Comparison of ENCODE assay signal across 1 cellular context in the genomic region with DNA sequence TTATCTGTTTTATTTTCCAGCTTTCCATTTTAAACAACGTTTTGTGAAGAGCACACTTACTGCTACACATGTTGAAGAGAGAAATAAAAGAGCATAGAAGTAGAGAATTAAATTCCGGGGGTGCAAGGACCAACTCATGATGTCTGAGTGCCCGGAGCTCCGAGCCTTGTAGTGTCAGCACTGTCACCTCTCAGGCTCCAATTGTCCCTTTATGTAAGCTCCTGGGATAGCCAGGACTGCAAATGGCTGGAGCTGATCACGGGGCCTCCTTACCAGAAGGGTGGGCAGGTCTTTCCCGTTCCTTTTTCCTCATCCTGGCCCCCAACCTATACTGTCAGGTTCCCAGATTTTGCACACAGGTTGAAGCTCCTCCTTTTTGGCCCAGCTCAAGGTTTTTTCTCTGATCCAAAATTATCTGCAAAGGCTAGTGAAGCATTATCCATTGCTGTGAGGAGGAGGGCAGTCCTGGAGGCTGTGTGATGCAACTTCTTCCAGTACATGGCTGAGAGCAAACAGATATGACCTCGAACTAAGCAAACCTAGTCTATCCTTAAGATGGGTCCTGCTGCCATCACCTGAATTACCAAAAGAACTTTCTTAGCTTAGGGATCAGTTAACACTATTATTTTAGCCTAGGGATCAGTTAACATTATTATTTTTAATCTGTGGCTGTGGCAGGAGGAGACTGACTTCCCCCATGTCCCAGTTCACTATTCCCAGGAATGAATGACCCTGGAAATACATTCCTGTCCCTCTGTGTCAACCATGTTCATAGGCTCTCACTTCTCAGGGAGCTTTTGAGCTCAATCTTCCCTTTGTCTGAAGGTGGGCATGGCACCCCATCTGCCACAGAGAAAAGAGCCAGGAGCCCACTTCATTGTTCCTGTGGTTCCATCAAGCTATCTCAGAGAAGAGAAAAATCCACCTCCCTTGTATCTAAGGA.
TF ChIP-seq lines count a peak whose summit lies in the region.

Gene FGG, minus strand, starts transcription at position 185 of the 943 bp plus-strand sequence. Its CDS starts 47 bp downstream, at position 138.

TF ChIP-seq in HepG2, 621 proteins besides CTCF, POLR2A, EP300 and RAD21 (continued from another document and continues in another):
- TF ChIP-seq ZFY (CRISPR knock-in tag; IDR thresholded peaks at IDR 0.05) (no peak), CBX2 (IDR thresholded peaks at IDR 0.05; ENCODE audit: low read depth, low read length) (no peak), CBX2 (CRISPR knock-in tag; IDR thresholded peaks at IDR 0.05; ENCODE audit: low read depth) (no peak), HINFP (CRISPR knock-in tag; IDR thresholded peaks at IDR 0.05; ENCODE audit: low read depth) (peak; percentile 39; the same call in 1 of the 2 replicates), SMC3 (IDR thresholded peaks at IDR 0.05; ENCODE audit: low read length) (peak; percentile 16), HNF4A (CRISPR knock-in tag; IDR thresholded peaks at IDR 0.05) (peak; percentile 68), HNRNPL (IDR thresholded peaks at IDR 0.05; ENCODE audit: low read depth, low read length) (no peak), NFYC (CRISPR knock-in tag; IDR thresholded peaks at IDR 0.05) (peak; percentile 65), ZNF446 (CRISPR knock-in tag; IDR thresholded peaks at IDR 0.05) (no peak), TEAD2 (CRISPR knock-in tag; IDR thresholded peaks at IDR 0.05) (no peak), ZNF101 (CRISPR knock-in tag; IDR thresholded peaks at IDR 0.05; ENCODE audit: borderline replicate concordance, low read depth) (no peak), ZNF720 (CRISPR knock-in tag; IDR thresholded peaks at IDR 0.05) (no peak), RFX1 (IDR thresholded peaks at IDR 0.05) (no peak), ZBTB21 (CRISPR knock-in tag; IDR thresholded peaks at IDR 0.05) (no peak), ZFP36L1 (CRISPR knock-in tag; IDR thresholded peaks at IDR 0.05) (0 out of 2 replicates have a peak, but pooled peaks have one; percentile 48), FOXK1 (CRISPR knock-in tag; IDR thresholded peaks at IDR 0.05; ENCODE audit: borderline replicate concordance, low read depth) (no peak), SIX1 (CRISPR knock-in tag; IDR thresholded peaks at IDR 0.05; ENCODE audit: borderline replicate concordance) (peak; percentile 33; the same call in 1 of the 2 replicates), MAFK (conservative IDR thresholded peaks at IDR 0.05 in 1 of 2, IDR thresholded peaks at IDR 0.05 in 1 of 2; ENCODE audit: low read length in 2 of 2) (peak; percentile 4 to 30; a peak in 1 of 4 replicates), PHF5A (CRISPR knock-in tag; IDR thresholded peaks at IDR 0.05; ENCODE audit: low read depth, unreplicated experiment) (no peak), ZBTB42 (CRISPR knock-in tag; IDR thresholded peaks at IDR 0.05) (no peak), MLLT10 (CRISPR knock-in tag; IDR thresholded peaks at IDR 0.05) (peak; percentile 60; the same call in 1 of the 2 replicates), MED8 (CRISPR knock-in tag; IDR thresholded peaks at IDR 0.05; ENCODE audit: insufficient replicate concordance) (no peak), PATZ1 (CRISPR knock-in tag; IDR thresholded peaks at IDR 0.05) (peak; percentile 60; the same call in 1 of the 2 replicates), MTF2 (CRISPR knock-in tag; IDR thresholded peaks at IDR 0.05; ENCODE audit: borderline replicate concordance) (no peak), MTF1 (CRISPR knock-in tag; IDR thresholded peaks at IDR 0.05) (no peak), ZNF598 (CRISPR knock-in tag; IDR thresholded peaks at IDR 0.05; ENCODE audit: borderline replicate concordance) (no peak), PAWR (CRISPR knock-in tag; IDR thresholded peaks at IDR 0.05; ENCODE audit: borderline replicate concordance) (no peak), ZNF781 (CRISPR knock-in tag; IDR thresholded peaks at IDR 0.05; ENCODE audit: borderline replicate concordance, not compliant biosample characterization) (no peak), ZNF772 (CRISPR knock-in tag; IDR thresholded peaks at IDR 0.05) (0 out of 2 replicates have a peak, but pooled peaks have one; percentile 40), RBM22 (optimal IDR thresholded peaks at IDR 0.05; ENCODE audit: low read length) (no peak), ZEB1 (IDR thresholded peaks at IDR 0.05; ENCODE audit: insufficient replicate concordance, low read depth) (peak; percentile 42), ZNF496 (CRISPR knock-in tag; IDR thresholded peaks at IDR 0.05; ENCODE audit: insufficient replicate concordance) (no peak), JDP2 (CRISPR knock-in tag; IDR thresholded peaks at IDR 0.05; ENCODE audit: borderline replicate concordance) (no peak), HOXA5 (CRISPR knock-in tag; IDR thresholded peaks at IDR 0.05) (peak; percentile 58; the same call in 1 of the 2 replicates), NR0B2 (CRISPR knock-in tag; IDR thresholded peaks at IDR 0.05) (no peak), HNF4G (IDR thresholded peaks at IDR 0.05; ENCODE audit: borderline replicate concordance, low read depth, low read length) (no peak), HNF4G (CRISPR knock-in tag; IDR thresholded peaks at IDR 0.05; ENCODE audit: borderline replicate concordance, low read depth) (no peak), THYN1 (CRISPR knock-in tag; IDR thresholded peaks at IDR 0.05; ENCODE audit: borderline replicate concordance, low read depth) (no peak), IKZF1 (IDR thresholded peaks at IDR 0.05) (no peak), ZNF138 (CRISPR knock-in tag; IDR thresholded peaks at IDR 0.05; ENCODE audit: low read depth) (no peak), ZNF121 (CRISPR knock-in tag; IDR thresholded peaks at IDR 0.05) (0 out of 2 replicates have a peak, but pooled peaks have one; percentile 24), ASH2L (IDR thresholded peaks at IDR 0.05; ENCODE audit: insufficient read length, low read depth, low read length) (peak; percentile 45), KDM2A (CRISPR knock-in tag; IDR thresholded peaks at IDR 0.05; ENCODE audit: borderline replicate concordance, low read depth) (no peak; the same call in 1 of the 2 replicates), ZMYM3 (CRISPR knock-in tag; IDR thresholded peaks at IDR 0.05) (no peak), ZNF160 (CRISPR knock-in tag; IDR thresholded peaks at IDR 0.05) (no peak), KLF15 (CRISPR knock-in tag; IDR thresholded peaks at IDR 0.05; ENCODE audit: borderline replicate concordance) (no peak)
- TF ChIP-seq, protein P1, sequence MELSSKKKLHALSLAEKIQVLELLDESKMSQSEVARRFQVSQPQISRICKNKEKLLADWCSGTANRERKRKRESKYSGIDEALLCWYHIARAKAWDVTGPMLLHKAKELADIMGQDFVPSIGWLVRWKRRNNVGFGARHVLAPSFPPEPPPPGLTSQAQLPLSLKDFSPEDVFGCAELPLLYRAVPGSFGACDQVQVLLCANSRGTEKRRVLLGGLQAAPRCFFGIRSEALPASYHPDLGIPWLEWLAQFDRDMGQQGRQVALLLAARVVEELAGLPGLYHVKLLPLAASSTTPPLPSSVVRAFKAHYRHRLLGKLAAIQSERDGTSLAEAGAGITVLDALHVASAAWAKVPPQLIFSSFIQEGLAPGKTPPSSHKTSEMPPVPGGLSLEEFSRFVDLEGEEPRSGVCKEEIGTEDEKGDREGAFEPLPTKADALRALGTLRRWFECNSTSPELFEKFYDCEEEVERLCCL (CRISPR knock-in tag; IDR thresholded peaks at IDR 0.05; ENCODE audit: borderline replicate concordance), result no peak
- TF ChIP-seq, protein P2, sequence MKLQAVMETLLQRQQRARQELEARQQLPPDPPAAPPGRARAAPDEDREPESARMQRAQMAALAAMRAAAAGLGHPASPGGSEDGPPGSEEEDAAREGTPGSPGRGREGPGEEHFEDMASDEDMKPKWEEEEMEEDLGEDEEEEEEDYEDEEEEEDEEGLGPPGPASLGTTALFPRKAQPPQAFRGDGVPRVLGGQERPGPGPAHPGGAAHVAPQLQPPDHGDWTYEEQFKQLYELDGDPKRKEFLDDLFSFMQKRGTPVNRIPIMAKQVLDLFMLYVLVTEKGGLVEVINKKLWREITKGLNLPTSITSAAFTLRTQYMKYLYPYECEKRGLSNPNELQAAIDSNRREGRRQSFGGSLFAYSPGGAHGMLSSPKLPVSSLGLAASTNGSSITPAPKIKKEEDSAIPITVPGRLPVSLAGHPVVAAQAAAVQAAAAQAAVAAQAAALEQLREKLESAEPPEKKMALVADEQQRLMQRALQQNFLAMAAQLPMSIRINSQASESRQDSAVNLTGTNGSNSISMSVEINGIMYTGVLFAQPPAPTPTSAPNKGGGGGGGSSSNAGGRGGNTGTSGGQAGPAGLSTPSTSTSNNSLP (IDR thresholded peaks at IDR 0.05; ENCODE audit: low read depth, low read length), result peak; percentile 15; the same call in 1 of the 2 replicates
- TF ChIP-seq, protein P3, sequence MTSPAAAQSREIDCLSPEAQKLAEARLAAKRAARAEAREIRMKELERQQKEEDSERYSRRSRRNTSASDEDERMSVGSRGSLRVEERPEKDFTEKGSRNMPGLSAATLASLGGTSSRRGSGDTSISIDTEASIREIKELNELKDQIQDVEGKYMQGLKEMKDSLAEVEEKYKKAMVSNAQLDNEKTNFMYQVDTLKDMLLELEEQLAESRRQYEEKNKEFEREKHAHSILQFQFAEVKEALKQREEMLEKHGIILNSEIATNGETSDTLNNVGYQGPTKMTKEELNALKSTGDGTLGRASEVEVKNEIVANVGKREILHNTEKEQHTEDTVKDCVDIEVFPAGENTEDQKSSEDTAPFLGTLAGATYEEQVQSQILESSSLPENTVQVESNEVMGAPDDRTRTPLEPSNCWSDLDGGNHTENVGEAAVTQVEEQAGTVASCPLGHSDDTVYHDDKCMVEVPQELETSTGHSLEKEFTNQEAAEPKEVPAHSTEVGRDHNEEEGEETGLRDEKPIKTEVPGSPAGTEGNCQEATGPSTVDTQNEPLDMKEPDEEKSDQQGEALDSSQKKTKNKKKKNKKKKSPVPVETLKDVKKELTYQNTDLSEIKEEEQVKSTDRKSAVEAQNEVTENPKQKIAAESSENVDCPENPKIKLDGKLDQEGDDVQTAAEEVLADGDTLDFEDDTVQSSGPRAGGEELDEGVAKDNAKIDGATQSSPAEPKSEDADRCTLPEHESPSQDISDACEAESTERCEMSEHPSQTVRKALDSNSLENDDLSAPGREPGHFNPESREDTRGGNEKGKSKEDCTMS (CRISPR knock-in tag; conservative IDR thresholded peaks at IDR 0.05), result no peak
- TF ChIP-seq, protein P4, sequence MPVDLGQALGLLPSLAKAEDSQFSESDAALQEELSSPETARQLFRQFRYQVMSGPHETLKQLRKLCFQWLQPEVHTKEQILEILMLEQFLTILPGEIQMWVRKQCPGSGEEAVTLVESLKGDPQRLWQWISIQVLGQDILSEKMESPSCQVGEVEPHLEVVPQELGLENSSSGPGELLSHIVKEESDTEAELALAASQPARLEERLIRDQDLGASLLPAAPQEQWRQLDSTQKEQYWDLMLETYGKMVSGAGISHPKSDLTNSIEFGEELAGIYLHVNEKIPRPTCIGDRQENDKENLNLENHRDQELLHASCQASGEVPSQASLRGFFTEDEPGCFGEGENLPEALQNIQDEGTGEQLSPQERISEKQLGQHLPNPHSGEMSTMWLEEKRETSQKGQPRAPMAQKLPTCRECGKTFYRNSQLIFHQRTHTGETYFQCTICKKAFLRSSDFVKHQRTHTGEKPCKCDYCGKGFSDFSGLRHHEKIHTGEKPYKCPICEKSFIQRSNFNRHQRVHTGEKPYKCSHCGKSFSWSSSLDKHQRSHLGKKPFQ (CRISPR knock-in tag; IDR thresholded peaks at IDR 0.05; ENCODE audit: insufficient replicate concordance), result no peak
- TF ChIP-seq, protein P5, sequence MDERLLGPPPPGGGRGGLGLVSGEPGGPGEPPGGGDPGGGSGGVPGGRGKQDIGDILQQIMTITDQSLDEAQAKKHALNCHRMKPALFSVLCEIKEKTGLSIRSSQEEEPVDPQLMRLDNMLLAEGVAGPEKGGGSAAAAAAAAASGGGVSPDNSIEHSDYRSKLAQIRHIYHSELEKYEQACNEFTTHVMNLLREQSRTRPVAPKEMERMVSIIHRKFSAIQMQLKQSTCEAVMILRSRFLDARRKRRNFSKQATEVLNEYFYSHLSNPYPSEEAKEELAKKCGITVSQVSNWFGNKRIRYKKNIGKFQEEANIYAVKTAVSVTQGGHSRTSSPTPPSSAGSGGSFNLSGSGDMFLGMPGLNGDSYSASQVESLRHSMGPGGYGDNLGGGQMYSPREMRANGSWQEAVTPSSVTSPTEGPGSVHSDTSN (CRISPR knock-in tag; IDR thresholded peaks at IDR 0.05), result no peak
